ENCODE assay signal across 24 cellular contexts in the genomic region with DNA sequence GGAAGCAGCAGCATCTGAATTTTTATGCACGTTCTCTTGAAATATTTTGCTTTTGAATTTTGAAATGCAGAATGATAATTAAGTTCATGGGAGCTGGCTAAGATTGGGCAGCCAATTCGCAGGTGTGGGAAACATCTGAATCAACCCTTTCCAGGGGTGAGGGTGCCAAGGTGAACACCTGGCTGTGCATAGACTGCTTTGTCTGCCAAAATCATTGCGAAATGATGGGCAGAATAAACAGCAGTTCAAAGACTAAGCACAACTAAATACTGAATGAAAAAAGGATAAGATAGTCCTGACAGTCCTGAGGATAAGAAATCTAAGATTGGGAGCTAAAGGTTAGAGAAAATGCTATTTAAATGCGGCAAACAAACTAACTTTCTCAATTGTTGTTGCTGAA.
"Had no signal": no experiment of that assay in that cellular context is flagged by ENCODE, and none has a peak within 500 bp of the region (broad histone marks: within the 10 kb centered on the region; RNA-seq: fewer than 3 reads in every experiment).

No MANE protein-coding gene starts in this region.

- H3K27ac ChIP-seq: HL-60, RWPE1, SJCRH30 had no signal

- ATAC-seq: Panc1, PC-3, Right ventricle myocardium inferior, SK-N-SH treated with all-trans-retinoic acid at 6 μM for 48 hours had no signal

- H3K4me3 ChIP-seq: MG63, SJCRH30 had no signal

- H3K9me3 ChIP-seq: MG63, SJCRH30 had no signal

- H3K27me3 ChIP-seq: MG63, SJCRH30 had no signal

- H3K4me1 ChIP-seq: SJCRH30 had no signal

- FAIRE-seq: HTR-8/SVneo had no signal

- DNase-seq: KG1; MG63; NCI-H1092; NCI-H1105 treated with DMSO at 0.1 percent for 48 hours; NCI-H1417 treated with DMSO at 0.1 percent for 48 hours; NCI-H146; NCI-H1694 treated with DMSO at 0.1 percent for 48 hours; NCI-H1930; NCI-H2081; NCI-H2107; NCI-H2227 treated with DMSO at 0.1 percent for 48 hours; NCI-H524; NCI-H526 treated with DMSO at 0.1 percent for 48 hours; NCI-H748 treated with DMSO at 0.1 percent for 48 hours; NK-92 treated with Interleukin-12 subunit alpha and Interleukin-12 subunit beta, amount 100 ng/mL, for 24 hours; PC-3; SHP77 treated with DMSO at 0.1 percent for 48 hours; SJCRH30 had no signal

- H3K36me3 ChIP-seq: MG63, SJCRH30 had no signal
